ENCODE assay signal across 16 cellular contexts in the genomic region with DNA sequence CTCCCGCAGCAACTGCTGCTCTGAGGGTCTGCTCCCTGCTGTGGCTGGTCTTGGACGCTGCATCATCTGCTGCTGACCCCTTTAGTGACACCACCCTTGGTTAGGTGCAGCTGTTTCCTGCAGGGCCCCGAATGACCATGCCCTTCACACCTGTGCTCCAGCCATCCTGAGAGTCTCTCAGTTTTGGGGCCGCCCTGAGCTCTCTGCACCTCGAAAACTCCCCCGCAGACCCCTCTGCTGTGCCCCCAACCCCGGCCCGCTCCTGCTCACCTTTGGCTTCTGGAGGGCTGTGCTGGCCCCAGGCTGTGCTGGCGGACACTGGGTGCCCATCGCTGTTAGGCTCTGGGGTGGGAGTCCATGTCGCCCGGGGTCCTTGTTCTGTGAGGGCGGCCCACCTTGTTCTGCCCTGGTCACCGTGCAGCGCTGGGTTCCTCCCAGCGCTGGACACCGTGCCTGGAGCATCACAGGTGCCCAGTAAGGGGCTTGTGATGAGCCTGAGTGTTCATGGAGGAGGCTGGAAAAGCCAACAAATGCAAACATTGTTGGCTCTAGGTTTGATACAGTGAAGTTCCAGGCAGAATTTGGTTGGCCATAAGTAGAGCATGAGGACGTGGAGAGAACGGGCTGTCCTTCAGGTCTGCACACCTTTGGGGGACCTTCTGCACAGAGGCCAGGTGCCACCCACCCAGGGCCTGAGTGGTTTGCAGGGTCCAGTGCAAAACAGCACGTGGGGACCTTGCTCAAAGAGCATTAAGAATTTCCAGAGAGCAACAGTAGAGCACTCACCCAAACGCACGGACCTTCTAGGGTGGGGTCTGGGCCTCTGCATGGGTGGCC. TPM values are rescaled to one million over a fixed set of nuclear protein-coding genes. Genes with fewer than 3 reads are reported as not detected.
A peak's percentile ranks its signal among the peaks of the same experiment; 100 is the strongest.
DNase-seq lines count a peak whose midpoint lies in the region; ATAC-seq, FAIRE-seq and TF ChIP-seq lines count a peak whose summit lies in the region.
"Had no signal": no experiment of that assay in that cellular context is flagged by ENCODE, and none has a peak within 500 bp of the region (broad histone marks: within the 10 kb centered on the region; RNA-seq: fewer than 3 reads in every experiment).

No MANE protein-coding gene starts in this region.

- no peak for DNase-seq in A549 (ENCODE audit: low read depth in 1 of 2, low spot score in 1 of 2)
- no peak for DNase-seq in astrocyte (ENCODE audit: low read depth)
- peak; percentile 12 for DNase-seq in nephron progenitor cell
- DNase-seq in NCI-H526 treated with DMSO at 0.1 percent for 48 hours (lab: John Stamatoyannopoulos, UW): no peak
- no peak for DNase-seq in central memory CD4-positive, alpha-beta T cell
- no peak for DNase-seq in mammary epithelial cell
- DNase-seq: activated CD4-positive, alpha-beta memory T cell treated with anti-CD3 and anti-CD28 coated beads, Interleukin-2, amount 10 ng/mL, durations not matched to agents 7 days and 5 days; activated naive CD4-positive, alpha-beta T cell treated with anti-CD3 and anti-CD28 coated beads for 36 hours; C1 segment of cervical spinal cord; DMS79; NCI-H187 had no signal

- no peak for FAIRE-seq in A549 (lab: Jason Lieb, UNC)
- no peak for FAIRE-seq in astrocyte (lab: Jason Lieb, UNC)

- TF ChIP-seq EP300 in A549 (IDR thresholded peaks at IDR 0.05): no peak

- peaks cover 16% of the 10 kb centered on the region for H3K4me1 Mint-ChIP-seq in astrocyte (ENCODE audit: low read depth, unreplicated experiment)
- peaks cover 16% of the 10 kb centered on the region for H3K4me1 Mint-ChIP-seq in nephron progenitor cell
- H3K4me1 Mint-ChIP-seq: activated CD4-positive, alpha-beta memory T cell treated with anti-CD3 and anti-CD28 coated beads, Interleukin-2, amount 10 ng/mL, durations not matched to agents 7 days and 5 days had no signal

- H4K20me1 ChIP-seq in BLaER1 (no peaks in the 10 kb centered on the region), astrocyte (ENCODE audit: insufficient read depth, low read length) (no peaks in the 10 kb centered on the region), mammary epithelial cell (ENCODE audit: insufficient read depth, low read length) (no peaks in the 10 kb centered on the region)

- no peak for TF ChIP-seq RAD21 in A549 (conservative IDR thresholded peaks at IDR 0.05 in 1 of 2, IDR thresholded peaks at IDR 0.05 in 1 of 2)

- BruUV-seq in mammary epithelial cell (replicated peaks; lab: Mats Ljungman, UMichigan): no TSS peak

- intact Hi-C loops in mammary epithelial cell (cut with micrococcal nuclease): no loop called here

- H3K4me3 Mint-ChIP-seq in astrocyte (ENCODE audit: unreplicated experiment) (no peak overlapping the region), nephron progenitor cell (no peak overlapping the region)
- H3K4me3 Mint-ChIP-seq: activated CD4-positive, alpha-beta memory T cell treated with anti-CD3 and anti-CD28 coated beads, Interleukin-2, amount 10 ng/mL, durations not matched to agents 7 days and 5 days; activated naive CD4-positive, alpha-beta T cell treated with anti-CD3 and anti-CD28 coated beads for 36 hours; neural crest cell; stimulated activated naive CD8-positive, alpha-beta T cell treated with anti-CD3 and anti-CD28 coated beads, Interleukin-15, Interleukin-2, amounts not matched to agents 100 ng/mL and 50 ng/mL, for 24 hours had no signal

- H3K9ac ChIP-seq in BLaER1 (no peak overlapping the region), astrocyte (ENCODE audit: low read length) (no peak overlapping the region), mammary epithelial cell (ENCODE audit: insufficient read depth, low read length) (no peak overlapping the region)

- H2AFZ ChIP-seq in astrocyte (ENCODE audit: low read depth, low read length): no peak overlapping the region
- no peak overlapping the region for H2AFZ ChIP-seq in mammary epithelial cell (ENCODE audit: low read depth, low read length)

- no peak for TF ChIP-seq POLR2A in A549 (IDR thresholded peaks at IDR 0.05; ENCODE audit: low read length)

- no peaks in the 10 kb centered on the region for H3K27me3 ChIP-seq in BLaER1
- H3K27me3 ChIP-seq in astrocyte (ENCODE audit: insufficient read depth, low read length): no peaks in the 10 kb centered on the region
- no peaks in the 10 kb centered on the region for H3K27me3 ChIP-seq in mammary epithelial cell (ENCODE audit: insufficient read depth, low read length)
- H3K27me3 ChIP-seq: SJSA1 had no signal

- H3K36me3 Mint-ChIP-seq in astrocyte (ENCODE audit: low read depth, unreplicated experiment) (no peaks in the 10 kb centered on the region), nephron progenitor cell (ENCODE audit: low read depth) (no peaks in the 10 kb centered on the region)

- H3K4me3 ChIP-seq in A549: no peak overlapping the region
- H3K4me3 ChIP-seq in BLaER1: no peak overlapping the region
- no peak overlapping the region for H3K4me3 ChIP-seq in astrocyte (ENCODE audit: insufficient read depth, low read depth, low read length)
- no peak overlapping the region for H3K4me3 ChIP-seq in mammary epithelial cell (replicated peaks in 1 of 3; ENCODE audit: insufficient read depth in 1 of 3, low read depth in 2 of 3, low read length in 3 of 3)
- H3K4me3 ChIP-seq: SJSA1, skin epidermis had no signal

- H3K27ac Mint-ChIP-seq in astrocyte (ENCODE audit: unreplicated experiment) (peak overlapping the region; percentile 28), nephron progenitor cell (no peak overlapping the region)
- H3K27ac Mint-ChIP-seq: activated CD4-positive, alpha-beta memory T cell treated with anti-CD3 and anti-CD28 coated beads, Interleukin-2, amount 10 ng/mL, durations not matched to agents 7 days and 5 days; activated naive CD4-positive, alpha-beta T cell treated with anti-CD3 and anti-CD28 coated beads for 36 hours; stimulated activated naive CD8-positive, alpha-beta T cell treated with anti-CD3 and anti-CD28 coated beads, Interleukin-15, Interleukin-2, amounts not matched to agents 100 ng/mL and 50 ng/mL, for 24 hours had no signal

- H3K27me3 Mint-ChIP-seq in astrocyte (ENCODE audit: low read depth, unreplicated experiment): peaks cover 2% of the 10 kb centered on the region
- no peaks in the 10 kb centered on the region for H3K27me3 Mint-ChIP-seq in nephron progenitor cell (ENCODE audit: low read depth, poor library complexity)
- H3K27me3 Mint-ChIP-seq: stimulated activated naive CD8-positive, alpha-beta T cell treated with anti-CD3 and anti-CD28 coated beads, Interleukin-15, Interleukin-2, amounts not matched to agents 100 ng/mL and 50 ng/mL, for 24 hours had no signal

- ATAC-seq in A549: peak; percentile 49 to 54

- 58% methylated on average over 9 of the region's 22 CpGs for WGBS in A549 (ENCODE audit: missing lambda C conversion rate)
- 91% methylated on average over 11 of the region's 22 CpGs for WGBS in mammary epithelial cell (ENCODE audit: low coverage, missing lambda C conversion rate)

- POLR2A ChIA-PET in A549 (lab: Yijun Ruan, JAX): no interaction called here

- dilution Hi-C loops in mammary epithelial cell (cut with HindIII; ENCODE audit: low sequenced_read_pairs): no loop called here

- TF ChIP-seq CTCF in A549 (IDR thresholded peaks at IDR 0.05) (no peak), astrocyte (IDR thresholded peaks at IDR 0.05; ENCODE audit: insufficient read depth, low read depth, low read length) (no peak), nephron progenitor cell (IDR thresholded peaks at IDR 0.05) (no peak), mammary epithelial cell (conservative IDR thresholded peaks at IDR 0.05 in 1 of 2, IDR thresholded peaks at IDR 0.05 in 1 of 2; ENCODE audit: extremely low read depth in 1 of 2, insufficient read depth in 1 of 2, low read depth in 1 of 2, low read length in 2 of 2) (no peak)

- H3K9me3 Mint-ChIP-seq in astrocyte (ENCODE audit: unreplicated experiment) (no peaks in the 10 kb centered on the region), nephron progenitor cell (no peaks in the 10 kb centered on the region)
- H3K9me3 Mint-ChIP-seq: activated CD4-positive, alpha-beta memory T cell treated with anti-CD3 and anti-CD28 coated beads, Interleukin-2, amount 10 ng/mL, durations not matched to agents 7 days and 5 days; activated naive CD4-positive, alpha-beta T cell treated with anti-CD3 and anti-CD28 coated beads for 36 hours; neural crest cell; stimulated activated naive CD8-positive, alpha-beta T cell treated with anti-CD3 and anti-CD28 coated beads, Interleukin-15, Interleukin-2, amounts not matched to agents 100 ng/mL and 50 ng/mL, for 24 hours had no signal

- in situ Hi-C loops in mammary epithelial cell (cut with MboI; ENCODE audit: low sequenced_read_pairs in 2 of 2): loop anchor here in 1 of 2 donors (25.0 kb wide), 1 partner anchor 277 kb away; no protein-coding TSS in a partner anchor

- peaks cover 7% of the 10 kb centered on the region for H3K4me1 ChIP-seq in A549
- H3K4me1 ChIP-seq in BLaER1: peaks cover 68% of the 10 kb centered on the region
- peaks cover 21% of the 10 kb centered on the region for H3K4me1 ChIP-seq in astrocyte (ENCODE audit: insufficient read depth, low read length)
- peaks cover 8% of the 10 kb centered on the region for H3K4me1 ChIP-seq in mammary epithelial cell (ENCODE audit: insufficient read depth, low read length)

- CTCF ChIA-PET in A549 (lab: Yijun Ruan, JAX): interaction anchor here (1.4 to 2.3 kb wide), 3 partner anchors 14 to 286 kb away, joined by 4 to 12 read pairs (median 9); no protein-coding TSS in a partner anchor
- CTCF ChIA-PET in mammary epithelial cell (lab: Charles Lee; ENCODE audit: low non-redundant PET): no interaction called here

- H3K79me2 ChIP-seq in astrocyte (ENCODE audit: insufficient read depth, low read length): no peaks in the 10 kb centered on the region
- no peaks in the 10 kb centered on the region for H3K79me2 ChIP-seq in mammary epithelial cell (ENCODE audit: insufficient read depth, low read length)

- peaks cover 3% of the 10 kb centered on the region; the same call in 1 of the 2 replicates for H3K36me3 ChIP-seq in BLaER1
- H3K36me3 ChIP-seq in astrocyte (ENCODE audit: insufficient read depth, low read length): no peaks in the 10 kb centered on the region
- H3K36me3 ChIP-seq in mammary epithelial cell (ENCODE audit: insufficient read depth, low read length): no peaks in the 10 kb centered on the region

- H3K4me2 ChIP-seq in A549 (no peak overlapping the region), BLaER1 (peak overlapping the region; percentile 13; the same call in 1 of the 2 replicates), astrocyte (ENCODE audit: low read length) (no peak overlapping the region), mammary epithelial cell (ENCODE audit: insufficient read depth, low read depth, low read length) (no peak overlapping the region)

- no peak overlapping the region for H3K27ac ChIP-seq in A549
- no peak overlapping the region for H3K27ac ChIP-seq in BLaER1
- H3K27ac ChIP-seq in astrocyte (ENCODE audit: low read depth, low read length): no peak overlapping the region
- no peak overlapping the region for H3K27ac ChIP-seq in mammary epithelial cell (ENCODE audit: insufficient read depth, low read depth, low read length)
- H3K27ac ChIP-seq: SJSA1, skin epidermis had no signal

- H3K9me3 ChIP-seq in A549 (no peaks in the 10 kb centered on the region), BLaER1 (no peaks in the 10 kb centered on the region; the same call in 1 of the 2 replicates), astrocyte (ENCODE audit: insufficient read depth, low read depth, low read length) (no peaks in the 10 kb centered on the region), mammary epithelial cell (replicated peaks; ENCODE audit: insufficient read depth, low read length) (no peaks in the 10 kb centered on the region)
- H3K9me3 ChIP-seq: SJSA1 had no signal

RNA-seq across cellular contexts. Expression of gene ABTB1, which starts 12.3 kb away (rescaled TPM):
- polyA plus RNA-seq in A549 (2011; rRNA removed): 9.7 and 10.7 TPM in 2 replicates
- polyA plus RNA-seq in A549 (2012; cell fraction: cytosol; rRNA removed): 15.1 and 18.9 TPM in 2 replicates
- polyA plus RNA-seq in A549 (2012; cell fraction: nucleus; rRNA removed): 73.1 and 77.2 TPM in 2 replicates
- polyA plus RNA-seq in A549 (2017; fragmentation: RNase III; extraction: RNeasy Plus Mini Kit Qiagen cat#74134 plus additional on column Dnase treatment): 8.1 to 13.2 TPM (median 11.7 TPM) in 3 replicates
- polyA minus RNA-seq in A549 (2011; rRNA and poly(A)+ RNA removed): 20.7 and 25.8 TPM in 2 replicates
- 11.6 and 11.8 TPM in 2 replicates for total RNA-seq in astrocyte
- 10 to 100 TPM in 1 of 2 donors, 1 to 10 TPM in 1; 4.3 to 14.7 TPM for total RNA-seq in mammary epithelial cell
- polyA plus RNA-seq in mammary epithelial cell: 13.3 TPM
- polyA minus RNA-seq in mammary epithelial cell: 5.9 TPM

RNA-seq across cellular contexts. Expression of gene PODXL2, which starts 56.1 kb away (rescaled TPM):
- 3.8 and 4.2 TPM in 2 replicates for polyA plus RNA-seq in A549 (2011; rRNA removed)
- polyA plus RNA-seq in A549 (2012; cell fraction: cytosol; rRNA removed): 7.8 and 10.8 TPM in 2 replicates
- 10.7 and 16.3 TPM in 2 replicates for polyA plus RNA-seq in A549 (2012; cell fraction: nucleus; rRNA removed)
- 5.5 to 6.2 TPM (median 5.5 TPM) in 3 replicates for polyA plus RNA-seq in A549 (2017; fragmentation: RNase III; extraction: RNeasy Plus Mini Kit Qiagen cat#74134 plus additional on column Dnase treatment)
- 1.8 and 2.1 TPM in 2 replicates for polyA minus RNA-seq in A549 (2011; rRNA and poly(A)+ RNA removed)
- 14.5 and 15.5 TPM in 2 replicates for total RNA-seq in astrocyte
- total RNA-seq in mammary epithelial cell: 1 to 10 TPM; 1.5 to 4.3 TPM
- 0.11 TPM for polyA plus RNA-seq in mammary epithelial cell
- not detected for polyA minus RNA-seq in mammary epithelial cell
